ENCODE assay signal across 8 cellular contexts in the genomic region with DNA sequence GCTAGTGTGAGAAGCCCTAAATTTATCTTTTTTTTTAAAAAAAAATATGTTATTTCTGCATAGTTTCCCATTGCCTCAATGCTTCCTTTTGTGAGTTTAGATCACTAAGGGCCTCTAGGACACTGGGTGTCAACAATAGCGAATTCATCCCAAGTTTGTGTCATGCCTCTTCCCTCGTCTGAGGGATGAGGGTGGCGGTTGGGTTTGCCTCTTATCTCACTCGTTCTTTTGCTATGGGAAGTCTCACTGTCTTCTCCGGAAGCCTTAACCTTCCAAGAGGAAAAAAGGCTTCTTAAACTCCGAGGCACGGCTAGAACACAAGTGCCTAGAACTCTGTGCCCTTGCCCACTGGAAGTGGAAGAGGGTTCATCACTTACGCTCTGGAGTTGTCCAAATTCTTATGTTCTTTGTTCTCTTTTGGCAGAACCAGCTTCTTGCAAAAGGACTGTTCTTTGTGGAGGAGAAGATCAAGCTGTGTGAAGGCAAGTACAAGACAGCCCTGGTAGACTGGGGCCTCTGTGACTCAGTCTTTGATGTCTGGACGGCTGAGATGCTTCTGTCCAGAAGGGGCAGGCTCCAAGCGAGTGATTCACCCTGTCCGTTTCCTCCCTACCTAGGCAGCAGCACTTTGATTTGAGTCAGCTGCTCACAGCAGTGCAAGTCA.
DNase-seq lines count a peak whose midpoint lies in the region; ATAC-seq, FAIRE-seq and TF ChIP-seq lines count a peak whose summit lies in the region.

No MANE protein-coding gene starts in this region.

- peaks cover 3 to 9% of the 10 kb centered on the region in 2 experiments for H3K36me3 ChIP-seq in keratinocyte (ENCODE audit: control insufficient read depth in 2 of 2, extremely low read depth in 1 of 2, insufficient read depth in 2 of 2, low read length in 2 of 2)
- peaks cover 0 to 4% (median 0%) of the 10 kb centered on the region in 4 donors for H3K36me3 ChIP-seq in stomach

- H3K9me3 ChIP-seq in keratinocyte (ENCODE audit: control insufficient read depth, low read depth, low read length), result no peaks in the 10 kb centered on the region
- no peaks in the 10 kb centered on the region for H3K9me3 ChIP-seq in stomach

- no peaks in the 10 kb centered on the region for H3K27me3 ChIP-seq in keratinocyte (ENCODE audit: control insufficient read depth, extremely low read depth, insufficient read depth, low read length)
- H3K27me3 ChIP-seq in stomach, result no peaks in the 10 kb centered on the region

- H3K27ac Mint-ChIP-seq in CD14-positive monocyte, result peak overlapping the region in 1 of 7 donors; percentile 33
- H3K27ac Mint-ChIP-seq in activated naive CD8-positive, alpha-beta T cell treated with anti-CD3 and anti-CD28 coated beads for 36 hours, result no peak overlapping the region

- 69 to 79% (median 77%) methylated on average over 11 of the region's 11 CpGs for WGBS in stomach, 5 donors

- no peak for TF ChIP-seq EP300 in stomach (IDR thresholded peaks at IDR 0.05)

- H3K79me2 ChIP-seq in keratinocyte (ENCODE audit: control insufficient read depth, insufficient read depth, low read length), result no peaks in the 10 kb centered on the region

- H3K9ac ChIP-seq in keratinocyte (ENCODE audit: control insufficient read depth, extremely low read depth, insufficient read depth, low read length), result no peak overlapping the region

- peaks cover 7 to 19% of the 10 kb centered on the region in 2 donors for H3K36me3 Mint-ChIP-seq in CD14-positive monocyte
- no peaks in the 10 kb centered on the region for H3K36me3 Mint-ChIP-seq in activated naive CD8-positive, alpha-beta T cell treated with anti-CD3 and anti-CD28 coated beads for 36 hours

- no peaks in the 10 kb centered on the region for H4K20me1 ChIP-seq in keratinocyte (ENCODE audit: control insufficient read depth, extremely low read depth, insufficient read depth, low read length)

- H3K9me3 Mint-ChIP-seq in CD14-positive monocyte, result no peaks in the 10 kb centered on the region
- H3K9me3 Mint-ChIP-seq in activated naive CD8-positive, alpha-beta T cell treated with anti-CD3 and anti-CD28 coated beads for 36 hours, result no peaks in the 10 kb centered on the region

- H3K4me1 ChIP-seq in keratinocyte (ENCODE audit: control insufficient read depth, extremely low read depth, insufficient read depth, low read length) (peaks cover 14% of the 10 kb centered on the region), stomach (peaks cover 0 to 10% (median 5%) of the 10 kb centered on the region in 4 donors)

- H3K27ac ChIP-seq in keratinocyte (ENCODE audit: control insufficient read depth, insufficient read depth, low read length) (peak overlapping the region; percentile 30), stomach (no peak overlapping the region)

- peaks cover 0 to 3% (median 1%) of the 10 kb centered on the region in 3 donors for H3K27me3 Mint-ChIP-seq in CD14-positive monocyte (ENCODE audit: low read depth in 3 of 3)
- H3K27me3 Mint-ChIP-seq in activated naive CD8-positive, alpha-beta T cell treated with anti-CD3 and anti-CD28 coated beads for 36 hours, result peaks cover 20% of the 10 kb centered on the region

- no peak for TF ChIP-seq CTCF in CD14-positive monocyte (IDR thresholded peaks at IDR 0.05)
- peak; percentile 26 to 42 (median 26) for TF ChIP-seq CTCF in keratinocyte (optimal IDR thresholded peaks at IDR 0.05 in 1 of 3, IDR thresholded peaks at IDR 0.05 in 1 of 3, conservative IDR thresholded peaks at IDR 0.05 in 1 of 3; ENCODE audit: extremely low read depth in 1 of 3, insufficient read depth in 2 of 3, low read length in 3 of 3)
- TF ChIP-seq CTCF in stomach (IDR thresholded peaks at IDR 0.05), result no peak

- DNase-seq in CD14-positive monocyte (ENCODE audit: low spot score), result peak; percentile 57
- DNase-seq in HK-2 (ENCODE audit: unreplicated experiment), result peak; percentile 73
- DNase-seq in activated naive CD8-positive, alpha-beta T cell treated with anti-CD3 and anti-CD28 coated beads for 36 hours, result peak; percentile 40
- peak; percentile 55 for DNase-seq in keratinocyte (ENCODE audit: low read depth, low spot score)
- DNase-seq in stomach, result peak; percentile 27
- DNase-seq in NCI-H187 treated with DMSO at 0.1 percent for 48 hours (lab: John Stamatoyannopoulos, UW), result no peak

- H3K4me3 ChIP-seq in keratinocyte (ENCODE audit: control insufficient read depth in 2 of 3, extremely low read depth in 1 of 3, insufficient read depth in 2 of 3, low read depth in 1 of 3, low read length in 3 of 3) (no peak overlapping the region), stomach (no peak overlapping the region)

- no peak for TF ChIP-seq POLR2A in stomach (IDR thresholded peaks at IDR 0.05)

- no peak overlapping the region for H3K4me3 Mint-ChIP-seq in CD14-positive monocyte
- no peak overlapping the region for H3K4me3 Mint-ChIP-seq in activated naive CD8-positive, alpha-beta T cell treated with anti-CD3 and anti-CD28 coated beads for 36 hours

- ATAC-seq in GM21825 (IDR thresholded peaks at IDR 0.05; ENCODE audit: unreplicated experiment), result no peak
- no peak for ATAC-seq in HG03457 (IDR thresholded peaks at IDR 0.05; ENCODE audit: unreplicated experiment)

- no peak overlapping the region for H2AFZ ChIP-seq in keratinocyte (ENCODE audit: control insufficient read depth, low read length)

- FAIRE-seq in keratinocyte (lab: Jason Lieb, UNC), result peak; percentile 95

- H3K9me1 ChIP-seq in keratinocyte (ENCODE audit: control insufficient read depth, extremely low read depth, insufficient read depth, low read length), result no peaks in the 10 kb centered on the region

- dilution Hi-C loops in keratinocyte (cut with MboI; ENCODE audit: extremely low pct_ligation_motif_present, low sequenced_read_pairs), result no loop called here

- intact Hi-C loops in CD14-positive monocyte (cut with micrococcal nuclease), result no loop called here
- intact Hi-C loops in stomach (cut with DNase I; ENCODE audit: low total_unique reads), result no loop called here

- H3K4me2 ChIP-seq in keratinocyte (ENCODE audit: control insufficient read depth, extremely low read depth, insufficient read depth, low read depth, low read length), result peak overlapping the region; percentile 42

- peaks cover 24% of the 10 kb centered on the region for H3K4me1 Mint-ChIP-seq in CD14-positive monocyte
- H3K4me1 Mint-ChIP-seq in activated naive CD8-positive, alpha-beta T cell treated with anti-CD3 and anti-CD28 coated beads for 36 hours, result peaks cover 6% of the 10 kb centered on the region

Comparison
In these comparisons a context has a peak if more than half of its experiments do, and no peak if none do; other contexts are left out.
1. CTCF ChIP-seq: peak in keratinocyte (3 of 3); none in CD14-positive monocyte (single experiment) and stomach (0 of 7).